Comparison of ENCODE assay signal across 10 cellular contexts in genomic region chrX:63755892-63756291, GRCh38. TPM values are rescaled to one million over a fixed set of nuclear protein-coding genes. Genes with fewer than 3 reads are reported as not detected.
DNase-seq lines count a peak whose midpoint lies in the region; ATAC-seq, FAIRE-seq and TF ChIP-seq lines count a peak whose summit lies in the region.
"Had no signal": no experiment of that assay in that cellular context is flagged by ENCODE, and none has a peak within 500 bp of the region (broad histone marks: within the 10 kb centered on the region; RNA-seq: fewer than 3 reads in every experiment).

No MANE protein-coding gene starts in this region.

- no TSS peak for BruUV-seq in GM12878 (replicated peaks; lab: Mats Ljungman, UMichigan)

- H2AFZ ChIP-seq in GM12878 (ENCODE audit: control insufficient read depth, low read depth, low read length) = no peak overlapping the region
- H2AFZ ChIP-seq in osteoblast (ENCODE audit: low read length) = peak overlapping the region; percentile 59

- H4K20me1 ChIP-seq in GM12878 (ENCODE audit: control insufficient read depth, insufficient read depth) = no peaks in the 10 kb centered on the region
- H4K20me1 ChIP-seq in osteoblast (ENCODE audit: insufficient read depth, low read length) = no peaks in the 10 kb centered on the region

- H3K4me2 ChIP-seq in GM12878 (ENCODE audit: control insufficient read depth, insufficient read depth) (peak overlapping the region; percentile 94), osteoblast (ENCODE audit: insufficient read depth, low read length) (peak overlapping the region; percentile 73)

- H3K27ac ChIP-seq in GM12878 (ENCODE audit: control insufficient read depth, insufficient read depth) = peak overlapping the region; percentile 66
- H3K27ac ChIP-seq in osteoblast (ENCODE audit: low read depth, low read length) = no peak overlapping the region

- in situ Hi-C loops in GM12878 (cut with MboI) = no loop called here

- H3K36me3 ChIP-seq in GM12878 (ENCODE audit: control insufficient read depth in 2 of 2, insufficient read depth in 2 of 2, low read length in 1 of 2) (no peaks in the 10 kb centered on the region), osteoblast (ENCODE audit: insufficient read depth, low read length) (no peaks in the 10 kb centered on the region)

- RAD21 ChIA-PET in GM12878 (lab: Charles Lee; ENCODE audit: unreplicated experiment) = no interaction called here

- POLR2A ChIA-PET in GM12878 (lab: Charles Lee) = interaction anchor here (1.1 to 3.5 kb wide), 2 partner anchors 12 to 197 kb away, joined by 3 to 24 read pairs; no protein-coding TSS in a partner anchor

- H3K9ac ChIP-seq in GM12878 (ENCODE audit: control insufficient read depth, insufficient read depth, low read length) = no peak overlapping the region; the same call in 1 of the 2 replicates

- WGBS in GM12878 (ENCODE audit: insufficient coverage, insufficient replicate concordance, low lambda C conversion rate, missing lambda C conversion rate) = 31% methylated on average over 1 of the region's 1 CpG

- CTCF ChIA-PET in GM12878 (lab: Yijun Ruan, JAX) = no interaction called here

- intact Hi-C loops in GM12878 (cut with micrococcal nuclease; ENCODE audit: unreplicated experiment) = loop anchor here (5.0 to 10.0 kb wide), 2 partner anchors 404 to 449 kb away; partner anchors contain the start of genes AMER1 and SPIN4

- H3K4me1 ChIP-seq in GM12878 (ENCODE audit: control insufficient read depth, insufficient read depth, low read length) (peaks cover 4% of the 10 kb centered on the region; the same call in 1 of the 2 replicates), osteoblast (ENCODE audit: insufficient read depth, low read length) (no peaks in the 10 kb centered on the region)

- FAIRE-seq in GM12878 (lab: Jason Lieb, UNC) = no peak

- no peaks in the 10 kb centered on the region for H3K9me3 ChIP-seq in GM12878 (replicated peaks; ENCODE audit: control insufficient read depth, insufficient read depth, low read length)
- no peaks in the 10 kb centered on the region for H3K9me3 ChIP-seq in osteoblast (ENCODE audit: low read depth, low read length)

- SMC1A ChIA-PET in GM12878 (lab: Charles Lee; ENCODE audit: uncharacterized antibody, unreplicated experiment) = interaction anchor here (1.1 kb wide), 1 partner anchor 12 kb away, joined by 5 read pairs; no protein-coding TSS in a partner anchor

- DNase-seq in GM12878 (ENCODE audit: low read depth, low spot score) (no peak), osteoblast (ENCODE audit: insufficient read length, low spot score, missing footprints) (no peak), inferior parietal cortex (ENCODE audit: extremely low spot score) (no peak), SK-N-DZ (ENCODE audit: low spot score) (no peak), DMS53 (lab: John Stamatoyannopoulos, UW) (no peak)
- DNase-seq in NK-92 treated with Interleukin-12 subunit alpha and Interleukin-12 subunit beta, amount 100 ng/mL, for 24 hours (lab: John Stamatoyannopoulos, UW) = no peak
- DNase-seq: NCI-H2107 had no signal

- H3K4me3 ChIP-seq in GM12878 (0 out of 2 replicates have a peak overlapping the region, but pooled peaks have one; percentile 53), osteoblast (ENCODE audit: insufficient read depth, low read length) (peak overlapping the region; percentile 80)
- H3K4me3 ChIP-seq: lung had no signal

- no peak for TF ChIP-seq RAD21 in GM12878 (IDR thresholded peaks at IDR 0.05; ENCODE audit: insufficient read depth, low read depth, low read length)

- H3K27me3 ChIP-seq in GM12878 (replicated peaks in 1 of 2; ENCODE audit: control insufficient read depth in 2 of 2, insufficient read depth in 2 of 2, low read length in 1 of 2) (no peaks in the 10 kb centered on the region), osteoblast (ENCODE audit: insufficient read depth, low read length) (no peaks in the 10 kb centered on the region)

- TF ChIP-seq POLR2A in GM12878 (IDR thresholded peaks at IDR 0.05; ENCODE audit: low read depth, low read length) = no peak

- peaks cover 26% of the 10 kb centered on the region for H3K79me2 ChIP-seq in GM12878 (ENCODE audit: control insufficient read depth, insufficient read depth, low read length)
- H3K79me2 ChIP-seq in osteoblast (ENCODE audit: insufficient read depth, low read length) = peaks cover 26% of the 10 kb centered on the region

- peak in 1 of 2 experiments; percentile 53; a peak in 1 of 4 replicates for TF ChIP-seq EP300 in GM12878 (IDR thresholded peaks at IDR 0.05; ENCODE audit: borderline replicate concordance in 1 of 2, control insufficient read depth in 1 of 2, low read depth in 2 of 2, low read length in 2 of 2)

- TF ChIP-seq CTCF in GM12878 (IDR thresholded peaks at IDR 0.05 in 2 of 3, conservative IDR thresholded peaks at IDR 0.05 in 1 of 3; ENCODE audit: control insufficient read depth in 2 of 3, extremely low read depth in 1 of 3, insufficient read depth in 1 of 3, low read depth in 3 of 3, low read length in 3 of 3) (no peak), osteoblast (IDR thresholded peaks at IDR 0.05; ENCODE audit: extremely low read depth, low read depth, low read length) (no peak)

- ATAC-seq in GM18502 (IDR thresholded peaks at IDR 0.05; ENCODE audit: poor library complexity, unreplicated experiment) (peak; percentile 37), HG03432 (IDR thresholded peaks at IDR 0.05; ENCODE audit: unreplicated experiment) (peak; percentile 17), GM12878 (peak; percentile 38)

TF ChIP-seq in GM12878, 131 proteins besides CTCF, POLR2A, EP300 and RAD21 (continues in another document):
- TF ChIP-seq RELA (IDR thresholded peaks at IDR 0.05; ENCODE audit: borderline replicate concordance, partially characterized antibody) (peak; percentile 56), MLLT1 (IDR thresholded peaks at IDR 0.05) (no peak), RUNX3 (IDR thresholded peaks at IDR 0.05; ENCODE audit: low read length) (peak; percentile 90), HCFC1 (IDR thresholded peaks at IDR 0.05; ENCODE audit: low read length) (no peak), WRNIP1 (IDR thresholded peaks at IDR 0.05; ENCODE audit: borderline replicate concordance, low read depth, low read length) (no peak), E2F4 (IDR thresholded peaks at IDR 0.05; ENCODE audit: low read depth, low read length) (no peak), IRF4 (IDR thresholded peaks at IDR 0.05; ENCODE audit: low read depth, low read length) (peak; percentile 90), YY1 (IDR thresholded peaks at IDR 0.05; ENCODE audit: low read depth, low read length) (no peak), SREBF1 (IDR thresholded peaks at IDR 0.05; ENCODE audit: low read length) (no peak)

RNA-seq across cellular contexts. Expression of gene ARHGEF9, which starts 29.1 kb away (rescaled TPM):
- 52.3 and 53.2 TPM in 2 replicates for total RNA-seq in GM12878 (2013; cell fraction: nucleolus; rRNA removed)
- total RNA-seq in GM12878 (2014; rRNA removed) (9.5 and 11.4 TPM in 2 replicates), GM12878 (2014; rRNA removed; fragmentation: Illumina TruSeq; extraction: Trizol) (12.9 and 13.0 TPM in 2 replicates), GM12878 (2021) (21.9 and 23.1 TPM in 2 replicates), osteoblast (16.3 and 17.7 TPM in 2 replicates)
- polyA plus RNA-seq in GM12878 (2011; ENCODE audit: low read depth) = 10.5 TPM
- polyA plus RNA-seq in GM12878 (2011; rRNA removed) (25.2 and 25.6 TPM in 2 replicates), GM12878 (2014; fragmentation: Illumina TruSeq; extraction: Trizol) (15.5 and 17.0 TPM in 2 replicates), GM12878 (2014; fragmentation: Nextera tagmentation; extraction: Ambion mirVana) (1 to 10 TPM; 3.2 to 4.2 TPM), GM12878 (2014; rRNA removed) (13.3 and 14.0 TPM in 2 replicates), GM12878 (2016; fragmentation: Nextera tagmentation; extraction: Ambion mirVana) (10 to 100 TPM; 15.3 to 16.2 TPM)
- polyA plus RNA-seq in GM12878 (2011; cell fraction: cytosol; rRNA removed) = 17.5 and 18.2 TPM in 2 replicates
- polyA plus RNA-seq in GM12878 (2011; cell fraction: nucleus; rRNA removed) = 45.5 and 45.7 TPM in 2 replicates
- 14.6 and 16.8 TPM in 2 replicates for polyA plus RNA-seq in GM12878 (2012)
- 24.6 and 31.1 TPM in 2 replicates for polyA minus RNA-seq in GM12878 (2011; rRNA and poly(A)+ RNA removed)
- polyA minus RNA-seq in GM12878 (2011; cell fraction: cytosol; rRNA and poly(A)+ RNA removed) = 6.1 and 7.5 TPM in 2 replicates
- polyA minus RNA-seq in GM12878 (2011; cell fraction: nucleus; rRNA and poly(A)+ RNA removed) = 24.9 and 38.7 TPM in 2 replicates
- polyA plus RNA-seq in SK-N-DZ (2014; cell fraction: cytosol; rRNA removed) = 10.0 and 12.7 TPM in 2 replicates
- polyA plus RNA-seq in SK-N-DZ (2014; cell fraction: nucleus; rRNA removed) = 20.1 and 33.6 TPM in 2 replicates
